24 cellular contexts compared by ENCODE assay signal in the genomic region with DNA sequence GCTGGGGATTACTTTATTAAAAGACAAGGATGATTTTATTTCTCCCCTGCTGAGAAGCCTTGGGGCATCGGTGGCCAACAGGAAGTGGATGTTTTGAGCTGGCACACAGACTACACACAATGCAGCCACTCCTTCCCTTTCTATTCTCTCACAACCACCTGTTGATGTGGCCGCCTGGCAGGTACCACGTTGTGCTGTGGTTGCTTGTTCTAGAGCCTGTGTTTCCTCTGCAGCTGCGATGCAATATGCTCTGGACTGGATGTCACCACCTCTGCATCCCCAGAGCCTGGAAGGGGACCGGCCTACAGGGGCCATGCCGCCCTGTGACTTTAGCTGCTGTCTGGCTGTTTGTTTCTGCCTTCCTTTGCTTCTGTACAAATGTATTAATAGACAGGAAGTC.
DNase-seq lines count a peak whose midpoint lies in the region; ATAC-seq, FAIRE-seq and TF ChIP-seq lines count a peak whose summit lies in the region.
"Had no signal": no experiment of that assay in that cellular context is flagged by ENCODE, and none has a peak within 500 bp of the region (broad histone marks: within the 10 kb centered on the region; RNA-seq: fewer than 3 reads in every experiment).

No MANE protein-coding gene starts in this region.

- no peak for DNase-seq in IMR-90
- peak; percentile 60 for DNase-seq in myocyte (ENCODE audit: low read depth)
- DNase-seq in HuH-7.5 (ENCODE audit: low spot score): no peak
- no peak for DNase-seq in H4 (ENCODE audit: low spot score)
- no peak for DNase-seq in HepG2 (ENCODE audit: low spot score)
- DNase-seq: Calu3; MG63; NCI-H1436; NCI-H524; SIG-M5; stimulated activated CD8-positive, alpha-beta memory T cell treated with anti-CD3 and anti-CD28 coated beads, Interleukin-4, amount 100 ng/mL, for 48 hours had no signal

- peak overlapping the region; percentile 64 for H2AK5ac ChIP-seq in IMR-90 (ENCODE audit: low read depth, low read length)

- H3K4me3 ChIP-seq in ACC112 (ENCODE audit: low read depth, low read length): no peak overlapping the region
- H3K4me3 ChIP-seq in IMR-90 (ENCODE audit: insufficient read depth, low read depth, low read length): no peak overlapping the region
- no peak overlapping the region for H3K4me3 ChIP-seq in HepG2 (replicated peaks in 1 of 3; ENCODE audit: insufficient read depth in 1 of 3, low read depth in 2 of 3, low read length in 3 of 3)
- H3K4me3 ChIP-seq: HAP-1, MG63, neural progenitor cell had no signal

- H3K27ac Mint-ChIP-seq in activated T-helper 17 cell treated with anti-CD3 and anti-CD28 coated beads, Interleukin-2, amount 50 U/mL, for 72 hours: no peak overlapping the region
- H3K27ac Mint-ChIP-seq: activated naive CD8-positive, alpha-beta T cell; progenitor cell of endocrine pancreas; WTC11 had no signal

- peaks cover 3% of the 10 kb centered on the region; the same call in 1 of the 2 replicates for H3K36me3 ChIP-seq in ACC112 (ENCODE audit: insufficient read depth, low read length)
- no peaks in the 10 kb centered on the region for H3K36me3 ChIP-seq in IMR-90 (ENCODE audit: control insufficient read depth, insufficient read depth, low read length)
- H3K36me3 ChIP-seq in HepG2 (replicated peaks in 1 of 2; ENCODE audit: control insufficient read depth in 1 of 2, insufficient read depth in 2 of 2, low read length in 2 of 2): no peaks in the 10 kb centered on the region
- H3K36me3 ChIP-seq: HAP-1, MG63, neural progenitor cell had no signal

- no peak overlapping the region for H3K4me3 Mint-ChIP-seq in activated T-helper 17 cell treated with anti-CD3 and anti-CD28 coated beads, Interleukin-2, amount 50 U/mL, for 72 hours
- H3K4me3 Mint-ChIP-seq: activated naive CD8-positive, alpha-beta T cell; central memory CD8-positive, alpha-beta T cell; neural progenitor cell; WTC11 had no signal

- peak overlapping the region; percentile 65 for H4K91ac ChIP-seq in IMR-90 (ENCODE audit: insufficient read depth, low read depth, low read length)

- WGBS in IMR-90 (ENCODE audit: extremely low coverage in 2 of 2, insufficient read length in 1 of 2), 2 experiments: no CpG with 5 or more reads among the region's 6 CpGs
- WGBS in HepG2 (ENCODE audit: low lambda C conversion rate): 0% methylated on average over 6 of the region's 6 CpGs

- intact Hi-C loops in IMR-90 (cut with micrococcal nuclease): no loop called here
- intact Hi-C loops in HepG2 (cut with micrococcal nuclease; ENCODE audit: unreplicated experiment): no loop called here

- H4K8ac ChIP-seq in IMR-90 (ENCODE audit: low read depth in 2 of 2, low read length in 2 of 2): peak overlapping the region in 1 of 2 experiments; percentile 63; a peak in 3 of 4 replicates

- H3K36me3 Mint-ChIP-seq in activated T-helper 17 cell treated with anti-CD3 and anti-CD28 coated beads, Interleukin-2, amount 50 U/mL, for 72 hours (ENCODE audit: low read depth): no peaks in the 10 kb centered on the region
- H3K36me3 Mint-ChIP-seq: activated naive CD8-positive, alpha-beta T cell; neural progenitor cell had no signal

- no peaks in the 10 kb centered on the region for H3K9me3 Mint-ChIP-seq in activated T-helper 17 cell treated with anti-CD3 and anti-CD28 coated beads, Interleukin-2, amount 50 U/mL, for 72 hours

- TF ChIP-seq POLR2A in IMR-90 (IDR thresholded peaks at IDR 0.05; ENCODE audit: low read depth, low read length): no peak
- TF ChIP-seq POLR2A in HepG2 (IDR thresholded peaks at IDR 0.05; ENCODE audit: insufficient read depth in 1 of 2, low read depth in 2 of 2, low read length in 2 of 2): no peak

- CTCF ChIA-PET in IMR-90 (lab: Yijun Ruan, JAX): no interaction called here
- CTCF ChIA-PET in HepG2 (lab: Yijun Ruan, JAX; ENCODE audit: low intra/inter-chr PET ratio, low total read pairs): no interaction called here

- no peaks in the 10 kb centered on the region for H3K4me1 Mint-ChIP-seq in activated T-helper 17 cell treated with anti-CD3 and anti-CD28 coated beads, Interleukin-2, amount 50 U/mL, for 72 hours
- H3K4me1 Mint-ChIP-seq: central memory CD8-positive, alpha-beta T cell; neural progenitor cell had no signal

- peak overlapping the region; percentile 73; the same call in 2 of the 3 replicates for H2BK15ac ChIP-seq in IMR-90 (ENCODE audit: low read depth, low read length)

- dilution Hi-C loops in IMR-90 (cut with HindIII; ENCODE audit: low sequenced_read_pairs, unreplicated experiment): no loop called here

- H3K79me2 ChIP-seq in ACC112 (ENCODE audit: control insufficient read depth, insufficient read depth, low read length, unreplicated experiment) (no peaks in the 10 kb centered on the region), HepG2 (ENCODE audit: insufficient read depth, low read length) (no peaks in the 10 kb centered on the region)

- BruUV-seq in IMR-90 (replicated peaks; lab: Mats Ljungman, UMichigan): no TSS peak
- no TSS peak for BruUV-seq in HepG2 (replicated peaks; lab: Mats Ljungman, UMichigan)

- no peak for ATAC-seq in IMR-90 (ENCODE audit: low read depth)
- peak; percentile 29 for ATAC-seq in esophagus mucosa
- no peak for ATAC-seq in activated T-helper 17 cell treated with anti-CD3 and anti-CD28 coated beads, Interleukin-2, amount 50 U/mL, for 72 hours (replicated peaks)
- ATAC-seq in HepG2: no peak
- ATAC-seq: WTC11 had no signal

- no peak for FAIRE-seq in HepG2 (lab: Jason Lieb, UNC)
- FAIRE-seq: endothelial cell of umbilical vein, GM12891, urothelium cell line had no signal

- H3K27ac ChIP-seq in ACC112 (ENCODE audit: low read depth, low read length) (peak overlapping the region; percentile 100), IMR-90 (ENCODE audit: insufficient read depth, low read length) (peak overlapping the region; percentile 40), HepG2 (ENCODE audit: extremely low read length, insufficient read depth, low read length) (no peak overlapping the region)
- H3K27ac ChIP-seq: C4-2B, neural progenitor cell had no signal

- H3K23ac ChIP-seq in IMR-90 (ENCODE audit: low read depth, low read length): no peak overlapping the region

- peak overlapping the region; percentile 10 for H2BK20ac ChIP-seq in IMR-90 (ENCODE audit: low read depth, low read length)

- no peak overlapping the region for H2AK9ac ChIP-seq in IMR-90 (replicated peaks; ENCODE audit: low read depth, low read length, poor library complexity)

- H3K9me3 ChIP-seq in IMR-90 (ENCODE audit: control insufficient read depth, insufficient read depth, low read length) (no peaks in the 10 kb centered on the region), HepG2 (ENCODE audit: low read length) (peaks cover 35% of the 10 kb centered on the region)
- H3K9me3 ChIP-seq: MG63 had no signal

- no peak for TF ChIP-seq RAD21 in IMR-90 (IDR thresholded peaks at IDR 0.05; ENCODE audit: low read length)
- no peak for TF ChIP-seq RAD21 in HepG2 (CRISPR knock-in tag; IDR thresholded peaks at IDR 0.05)

- peak overlapping the region; percentile 26 for H2BK120ac ChIP-seq in IMR-90 (ENCODE audit: low read depth, low read length)

- H2AFZ ChIP-seq in ACC112 (ENCODE audit: low read length, unreplicated experiment): peak overlapping the region; percentile 67
- H2AFZ ChIP-seq in IMR-90 (replicated peaks; ENCODE audit: low read length, poor library complexity): peak overlapping the region; percentile 48
- H2AFZ ChIP-seq in HepG2 (ENCODE audit: low read length): no peak overlapping the region
- H2AFZ ChIP-seq: neural progenitor cell had no signal

- H3K79me1 ChIP-seq in IMR-90 (ENCODE audit: low read depth in 1 of 2, low read length in 2 of 2): no peaks in the 10 kb centered on the region

- no peak overlapping the region for H3K9ac ChIP-seq in IMR-90 (ENCODE audit: low read depth, low read length)
- H3K9ac ChIP-seq in HepG2 (ENCODE audit: insufficient read depth, low read depth, low read length): no peak overlapping the region
- H3K9ac ChIP-seq: neural progenitor cell had no signal

- peak overlapping the region; percentile 87 for H3K18ac ChIP-seq in IMR-90 (ENCODE audit: low read depth, low read length)

- H2BK5ac ChIP-seq in IMR-90 (ENCODE audit: low read depth, low read length, poor library complexity, severe bottlenecking): peak overlapping the region; percentile 4

- H3K27me3 Mint-ChIP-seq in activated T-helper 17 cell treated with anti-CD3 and anti-CD28 coated beads, Interleukin-2, amount 50 U/mL, for 72 hours: peaks cover 17% of the 10 kb centered on the region
- H3K27me3 Mint-ChIP-seq: activated naive CD8-positive, alpha-beta T cell had no signal

- H3K4me1 ChIP-seq in ACC112 (ENCODE audit: control insufficient read depth, insufficient read depth, low read length, unreplicated experiment): peaks cover 60% of the 10 kb centered on the region
- peaks cover 12% of the 10 kb centered on the region for H3K4me1 ChIP-seq in IMR-90 (ENCODE audit: control insufficient read depth, insufficient read depth, low read length)
- H3K4me1 ChIP-seq in HepG2 (ENCODE audit: insufficient read depth, low read length): no peaks in the 10 kb centered on the region
- H3K4me1 ChIP-seq: HAP-1, neural progenitor cell had no signal

- in situ Hi-C loops in IMR-90 (cut with MboI; ENCODE audit: low sequenced_read_pairs) (loop anchor here (25.0 kb wide), 1 partner anchor 1210 kb away; no protein-coding TSS in a partner anchor), HepG2 (cut with HindIII; ENCODE audit: extremely low pct_ligation_motif_present, low pct_unique_long_range_greater_than_20kb) (no loop called here)

- H4K20me1 ChIP-seq in IMR-90 (ENCODE audit: insufficient read depth, low read length): no peaks in the 10 kb centered on the region
- H4K20me1 ChIP-seq in HepG2 (ENCODE audit: insufficient read depth, low read length): no peaks in the 10 kb centered on the region

- H3K4me2 ChIP-seq in IMR-90 (ENCODE audit: low read depth, low read length): 0 out of 2 replicates have a peak overlapping the region, but pooled peaks have one; percentile 3
- no peak overlapping the region for H3K4me2 ChIP-seq in HepG2 (ENCODE audit: low read depth, low read length)
- H3K4me2 ChIP-seq: neural progenitor cell had no signal

- H4K5ac ChIP-seq in IMR-90 (ENCODE audit: low read depth, low read length): peak overlapping the region; percentile 83

- POLR2A ChIA-PET in IMR-90 (lab: Charles Lee; ENCODE audit: unreplicated experiment) (no interaction called here), HepG2 (lab: Yijun Ruan, JAX) (no interaction called here)

- no peak overlapping the region for H3K56ac ChIP-seq in IMR-90 (ENCODE audit: extremely low read depth, insufficient read depth, low read length)

- no peaks in the 10 kb centered on the region for H3K27me3 ChIP-seq in ACC112 (ENCODE audit: insufficient read depth, low read length)
- H3K27me3 ChIP-seq in IMR-90 (ENCODE audit: control insufficient read depth, insufficient read depth, low read length): no peaks in the 10 kb centered on the region
- no peaks in the 10 kb centered on the region for H3K27me3 ChIP-seq in HepG2 (ENCODE audit: control insufficient read depth in 1 of 2, insufficient read depth in 2 of 2, low read length in 2 of 2)
- H3K27me3 ChIP-seq: MG63, neural progenitor cell had no signal

- TF ChIP-seq EP300 in HepG2 (IDR thresholded peaks at IDR 0.05; ENCODE audit: low read depth in 2 of 2, low read length in 2 of 2): no peak
- no peak for TF ChIP-seq EP300 in HepG2 (CRISPR knock-in tag; IDR thresholded peaks at IDR 0.05; ENCODE audit: borderline replicate concordance)

- H3K14ac ChIP-seq in IMR-90 (replicated peaks; ENCODE audit: low read depth, low read length): peak overlapping the region; percentile 15

- H3K4ac ChIP-seq in IMR-90 (ENCODE audit: low read depth, low read length): peak overlapping the region; percentile 88

- H3K9me1 ChIP-seq in IMR-90 (ENCODE audit: insufficient read depth, low read length): peaks cover 6% of the 10 kb centered on the region; the same call in 1 of the 2 replicates

- no peak for TF ChIP-seq CTCF in IMR-90 (conservative IDR thresholded peaks at IDR 0.05; ENCODE audit: low read depth, low read length)
- TF ChIP-seq CTCF in HepG2 (CRISPR knock-in tag; IDR thresholded peaks at IDR 0.05): no peak
